8 cellular contexts compared by ENCODE assay signal in genomic region chr3:70108072-70108471, GRCh38.
A peak's percentile ranks its signal among the peaks of the same experiment; 100 is the strongest.
DNase-seq lines count a peak whose midpoint lies in the region; ATAC-seq and TF ChIP-seq lines count a peak whose summit lies in the region.

No MANE protein-coding gene starts in this region.

- no peaks in the 10 kb centered on the region for H3K9me3 Mint-ChIP-seq in endothelial cell (ENCODE audit: unreplicated experiment)

- no peaks in the 10 kb centered on the region for H3K36me3 ChIP-seq in thoracic aorta

- no peaks in the 10 kb centered on the region for H3K27me3 Mint-ChIP-seq in endothelial cell (ENCODE audit: unreplicated experiment)

- POLR2A ChIA-PET in AG04450 (lab: Yijun Ruan, JAX) = no interaction called here

- TF ChIP-seq CTCF in AG04450 (IDR thresholded peaks at IDR 0.05; ENCODE audit: low read depth, low read length) (peak; percentile 61), GM12874 (IDR thresholded peaks at IDR 0.05; ENCODE audit: insufficient read depth, low read depth, low read length) (peak; percentile 70), LNCAP (IDR thresholded peaks at IDR 0.05) (peak; percentile 70), endothelial cell (IDR thresholded peaks at IDR 0.05; ENCODE audit: unreplicated experiment) (peak; percentile 75), thoracic aorta (IDR thresholded peaks at IDR 0.05) (peak; percentile 28)

- CTCF ChIA-PET in AG04450 (lab: Charles Lee) = interaction anchor here (0.5 to 5.5 kb wide), 12 partner anchors 9 to 1033 kb away, joined by 3 to 23 read pairs (median 3); no protein-coding TSS in a partner anchor

- H3K27ac ChIP-seq in AG04450 (ENCODE audit: low read depth, low read length) (no peak overlapping the region), thoracic aorta (no peak overlapping the region)

- H3K4me1 ChIP-seq in thoracic aorta (ENCODE audit: control insufficient read depth in 1 of 2, low read depth in 2 of 2) = no peaks in the 10 kb centered on the region

- H3K9me3 ChIP-seq in AG04450 (ENCODE audit: control insufficient read depth, insufficient read depth, low read length) (no peaks in the 10 kb centered on the region), thoracic aorta (no peaks in the 10 kb centered on the region)

- H3K27ac Mint-ChIP-seq in endothelial cell (ENCODE audit: unreplicated experiment) = no peak overlapping the region

- ATAC-seq in thoracic aorta (ENCODE audit: insufficient number of reproducible peaks, low FRiP score, low read depth) (no peak), GM19455 (IDR thresholded peaks at IDR 0.05; ENCODE audit: unreplicated experiment) (no peak)

- no peaks in the 10 kb centered on the region for H3K36me3 Mint-ChIP-seq in endothelial cell (ENCODE audit: low read depth, unreplicated experiment)

- no peaks in the 10 kb centered on the region for H3K4me1 Mint-ChIP-seq in endothelial cell (ENCODE audit: unreplicated experiment)

- H3K4me3 ChIP-seq in AG04450 (ENCODE audit: low read depth, low read length) = no peak overlapping the region
- H3K4me3 ChIP-seq in thoracic aorta = no peak overlapping the region

- H3K4me3 Mint-ChIP-seq in endothelial cell (ENCODE audit: unreplicated experiment) = no peak overlapping the region

- DNase-seq in AG04450 (ENCODE audit: low read depth, low spot score) (no peak), endothelial cell (ENCODE audit: low spot score) (peak; percentile 47), thoracic aorta (ENCODE audit: low spot score) (no peak), NCI-H1048 (lab: John Stamatoyannopoulos, UW) (no peak), LoVo (ENCODE audit: low spot score) (no peak)

- H3K27me3 ChIP-seq in AG04450 (ENCODE audit: control insufficient read depth, insufficient read depth, low read length) = no peaks in the 10 kb centered on the region
- H3K27me3 ChIP-seq in thoracic aorta (replicated peaks; ENCODE audit: insufficient read depth) = no peaks in the 10 kb centered on the region
